10 cellular contexts compared by ENCODE assay signal in genomic region chr17:30092886-30093285, GRCh38. TPM values are rescaled to one million over a fixed set of nuclear protein-coding genes. Genes with fewer than 3 reads are reported as not detected.
DNase-seq lines count a peak whose midpoint lies in the region; ATAC-seq and TF ChIP-seq lines count a peak whose summit lies in the region.
"Had no signal": no experiment of that assay in that cellular context is flagged by ENCODE, and none has a peak within 500 bp of the region (broad histone marks: within the 10 kb centered on the region; RNA-seq: fewer than 3 reads in every experiment).

No MANE protein-coding gene starts in this region.

- no peak overlapping the region for H2BK15ac ChIP-seq in mesenchymal stem cell (ENCODE audit: low read depth, poor library complexity, severe bottlenecking)

- H3K4me3 ChIP-seq in GM23248 (no peak overlapping the region), HEK293 (ENCODE audit: low read depth, low read length) (no peak overlapping the region), mesenchymal stem cell (ENCODE audit: insufficient read depth in 1 of 2, low read depth in 1 of 2, low read length in 2 of 2) (no peak overlapping the region)
- H3K4me3 ChIP-seq: A549, BLaER1, GM23338 had no signal

- no peaks in the 10 kb centered on the region for H4K20me1 ChIP-seq in GM23248 (ENCODE audit: insufficient read depth)
- H4K20me1 ChIP-seq: BLaER1 had no signal

- H3K4ac ChIP-seq in mesenchymal stem cell (ENCODE audit: low read depth in 1 of 2, low read length in 2 of 2): no peak overlapping the region

- peak overlapping the region; percentile 69 for H2AFZ ChIP-seq in GM23248
- no peak overlapping the region for H2AFZ ChIP-seq in mesenchymal stem cell (ENCODE audit: low read depth, low read length)
- H2AFZ ChIP-seq: GM23338 had no signal

- H3K27ac ChIP-seq in GM23248 (no peak overlapping the region), HEK293 (ENCODE audit: extremely low read depth, low read depth, low read length) (no peak overlapping the region), mesenchymal stem cell (ENCODE audit: low read length, poor library complexity, severe bottlenecking) (no peak overlapping the region)
- H3K27ac ChIP-seq: A549, BLaER1 had no signal

- DNase-seq in GM23248 (peak; percentile 8), OCI-M1 (lab: John Stamatoyannopoulos, UW) (peak; percentile 29), mesenchymal stem cell (no peak)
- no peak for DNase-seq in activated effector memory CD4-positive, alpha-beta T cell treated with anti-CD3 and anti-CD28 coated beads, Interleukin-2, amount 50 U/mL, for 16 hours

- no peaks in the 10 kb centered on the region for H3K79me2 ChIP-seq in GM23248 (ENCODE audit: insufficient read depth)

- no peak overlapping the region for H4K8ac ChIP-seq in mesenchymal stem cell (ENCODE audit: low read length)

- no peak for ATAC-seq in GM21619 (IDR thresholded peaks at IDR 0.05; ENCODE audit: unreplicated experiment)

- no peaks in the 10 kb centered on the region for H3K79me1 ChIP-seq in mesenchymal stem cell (replicated peaks; ENCODE audit: low read length, poor library complexity, severe bottlenecking)

- no peak overlapping the region for H2BK12ac ChIP-seq in mesenchymal stem cell (ENCODE audit: low read length in 2 of 2)

- no peaks in the 10 kb centered on the region for H3K9me3 ChIP-seq in GM23248 (ENCODE audit: low read depth)
- no peaks in the 10 kb centered on the region for H3K9me3 ChIP-seq in HEK293 (ENCODE audit: control insufficient read depth, insufficient read depth, low read depth, low read length)
- no peaks in the 10 kb centered on the region for H3K9me3 ChIP-seq in mesenchymal stem cell (ENCODE audit: control insufficient read depth, low read length)
- H3K9me3 ChIP-seq: BLaER1, Caco-2 had no signal

- H3K9me2 ChIP-seq in GM23248 (ENCODE audit: insufficient read depth): no peaks in the 10 kb centered on the region

- no peak for TF ChIP-seq CTCF in HEK293 (tag by site-specific recombination; IDR thresholded peaks at IDR 0.05)

- H3K27me3 ChIP-seq in GM23248 (replicated peaks; ENCODE audit: insufficient read depth) (no peaks in the 10 kb centered on the region), mesenchymal stem cell (ENCODE audit: control insufficient read depth in 1 of 2, insufficient read depth in 1 of 2, low read length in 2 of 2) (no peaks in the 10 kb centered on the region)
- H3K27me3 ChIP-seq: BLaER1 had no signal

- H3K4me2 ChIP-seq in GM23248 (ENCODE audit: unreplicated experiment): no peak overlapping the region
- H3K4me2 ChIP-seq in mesenchymal stem cell (ENCODE audit: low read length, poor library complexity, severe bottlenecking): no peak overlapping the region
- H3K4me2 ChIP-seq: GM23338 had no signal

- no peak overlapping the region for H4K91ac ChIP-seq in mesenchymal stem cell (ENCODE audit: low read length)

- H3K9ac ChIP-seq in GM23248 (no peak overlapping the region), mesenchymal stem cell (ENCODE audit: low read length) (peak overlapping the region; percentile 30)
- H3K9ac ChIP-seq: BLaER1 had no signal

- no peak overlapping the region for H3K14ac ChIP-seq in mesenchymal stem cell (ENCODE audit: low read length in 2 of 2)

- H2BK120ac ChIP-seq in mesenchymal stem cell (ENCODE audit: low read depth, low read length): no peak overlapping the region

- no peak overlapping the region for H2AK5ac ChIP-seq in mesenchymal stem cell (ENCODE audit: low read length, severe bottlenecking)

- H3K23ac ChIP-seq in mesenchymal stem cell (ENCODE audit: low read length in 2 of 2): no peak overlapping the region

- CTCF ChIA-PET in HEK293 (lab: Yijun Ruan, JAX): interaction anchor here (0.6 to 7.4 kb wide), 84 partner anchors 8 to 945 kb away, joined by 3 to 137 read pairs (median 4); partner anchors contain the start of genes ABHD15, ANKRD13B, SSH2 and TP53I13

- no peak overlapping the region for H2BK5ac ChIP-seq in mesenchymal stem cell (ENCODE audit: low read depth, low read length, poor library complexity, severe bottlenecking)

- peaks cover 31% of the 10 kb centered on the region for H3K4me1 ChIP-seq in GM23248 (ENCODE audit: insufficient read depth)
- no peaks in the 10 kb centered on the region for H3K4me1 ChIP-seq in HEK293 (ENCODE audit: control insufficient read depth, insufficient read depth, low read length)
- peaks cover 2% of the 10 kb centered on the region for H3K4me1 ChIP-seq in mesenchymal stem cell (ENCODE audit: control insufficient read depth, insufficient read depth, low read depth, low read length)
- H3K4me1 ChIP-seq: Caco-2 had no signal

- peaks cover 21% of the 10 kb centered on the region for H3F3A ChIP-seq in GM23248 (ENCODE audit: insufficient read depth)

- in situ Hi-C loops in GM23248 (cut with MboI): loop anchor here (10.0 kb wide), 1 partner anchor 288 kb away; no protein-coding TSS in a partner anchor

- POLR2A ChIA-PET in HEK293 (lab: Yijun Ruan, JAX): interaction anchor here (0.8 to 1.0 kb wide), 2 partner anchors 22 to 163 kb away, joined by 3 to 5 read pairs; partner anchors contain the start of gene SSH2

- H3K18ac ChIP-seq in mesenchymal stem cell (ENCODE audit: low read depth in 1 of 2, low read length in 2 of 2): no peak overlapping the region

- no peaks in the 10 kb centered on the region for H3K36me3 ChIP-seq in GM23248 (ENCODE audit: low read depth)
- H3K36me3 ChIP-seq in HEK293 (ENCODE audit: control insufficient read depth in 2 of 2, insufficient read depth in 1 of 2, low read length in 2 of 2): no peaks in the 10 kb centered on the region
- no peaks in the 10 kb centered on the region for H3K36me3 ChIP-seq in mesenchymal stem cell (ENCODE audit: control insufficient read depth in 1 of 2, insufficient read depth in 2 of 2, low read depth in 1 of 2, low read length in 2 of 2)
- H3K36me3 ChIP-seq: BLaER1 had no signal

TF ChIP-seq in HEK293, 187 proteins besides CTCF, POLR2A, EP300 and RAD21:
- TF ChIP-seq PRDM6 (tag by site-specific recombination; IDR thresholded peaks at IDR 0.05): 0 out of 2 replicates have a peak, but pooled peaks have one; percentile 27
- no peak for TF ChIP-seq KLF9 (tag by site-specific recombination; IDR thresholded peaks at IDR 0.05; ENCODE audit: low read depth)

RNA-seq across cellular contexts. Expression of gene NSRP1, which starts 23.7 kb away (rescaled TPM):
- total RNA-seq in GM23248 (2014; rRNA removed; shearing (Covaris generic)): 7.7 and 11.8 TPM in 2 replicates
- polyA plus RNA-seq in GM23248 (2016; fragmentation: Nextera tagmentation; extraction: Ambion mirVana): 53.5 and 54.8 TPM in 2 replicates
- 78.3 TPM for polyA plus RNA-seq in mesenchymal stem cell (2013, experiment 1 of 2)
- polyA plus RNA-seq in mesenchymal stem cell (2013, experiment 2 of 2): 76.5 TPM

Comparison
In these comparisons a context has a peak if more than half of its experiments do, and no peak if none do; other contexts are left out.
1. DNase-seq: peak in GM23248 (single experiment) and OCI-M1 (single experiment); none in mesenchymal stem cell (single experiment) and activated effector memory CD4-positive, alpha-beta T cell treated with anti-CD3 and anti-CD28 coated beads, Interleukin-2, amount 50 U/mL, for 16 hours (single experiment).